ENCODE assay signal across 8 cellular contexts in genomic region chr6:30618270-30618787, GRCh38. TPM values are rescaled to one million over a fixed set of nuclear protein-coding genes. Genes with fewer than 3 reads are reported as not detected.
DNase-seq lines count a peak whose midpoint lies in the region; ATAC-seq and TF ChIP-seq lines count a peak whose summit lies in the region.

No MANE protein-coding gene starts in this region.

- CTCF ChIA-PET in PC-9 (lab: Charles Lee) = interaction anchor here (0.6 to 1.2 kb wide), 2 partner anchors 19 to 113 kb away, joined by 3 to 4 read pairs; no protein-coding TSS in a partner anchor

- peaks cover 49% of the 10 kb centered on the region for H3K79me2 ChIP-seq in PC-9 (ENCODE audit: low read depth)

- ATAC-seq in HG03135 (IDR thresholded peaks at IDR 0.05; ENCODE audit: unreplicated experiment) (no peak), HG02678 (IDR thresholded peaks at IDR 0.05; ENCODE audit: unreplicated experiment) (no peak)

- no peak for DNase-seq in GM12864 (ENCODE audit: low read depth)
- no peak for DNase-seq in PC-9
- peak; percentile 39 for DNase-seq in pons (ENCODE audit: low spot score)
- DNase-seq in occipital lobe (lab: John Stamatoyannopoulos, UW) = no peak
- no peak for DNase-seq in iPS-NIHi7 (ENCODE audit: extremely low spot score)

- H3K4me3 ChIP-seq in GM12864 (ENCODE audit: low read depth, low read length) (peak overlapping the region; percentile 78), PC-9 (peak overlapping the region; percentile 68), esophagus (ENCODE audit: low read depth in 1 of 2, low read length in 2 of 2) (peak overlapping the region; percentile 49 to 74)

- H3K27ac ChIP-seq in PC-9 = peak overlapping the region; percentile 86
- peak overlapping the region; percentile 86 to 96 for H3K27ac ChIP-seq in esophagus (ENCODE audit: low read depth in 2 of 2, low read length in 1 of 2)

- H3F3A ChIP-seq in PC-9 (ENCODE audit: insufficient read depth, low read depth) = peaks cover 70% of the 10 kb centered on the region

- H4K20me1 ChIP-seq in PC-9 (ENCODE audit: insufficient read depth) = peaks cover 6% of the 10 kb centered on the region; the same call in 1 of the 2 replicates

- no peaks in the 10 kb centered on the region for H3K9me3 ChIP-seq in PC-9 (ENCODE audit: insufficient read depth, low read depth)
- no peaks in the 10 kb centered on the region for H3K9me3 ChIP-seq in esophagus (ENCODE audit: control insufficient read depth in 2 of 2, insufficient read depth in 1 of 2, low read depth in 1 of 2, low read length in 1 of 2)

- no peaks in the 10 kb centered on the region for H3K9me2 ChIP-seq in PC-9 (ENCODE audit: insufficient read depth)

- intact Hi-C loops in PC-9 (cut with micrococcal nuclease; ENCODE audit: unreplicated experiment) = no loop called here

- peaks cover 29% of the 10 kb centered on the region for H3K36me3 ChIP-seq in PC-9 (ENCODE audit: low read depth)
- peaks cover 3 to 12% of the 10 kb centered on the region in 2 donors for H3K36me3 ChIP-seq in esophagus (ENCODE audit: control insufficient read depth in 2 of 2, insufficient read depth in 2 of 2, low read length in 1 of 2)

- 4 to 9% methylated on average over 8 of the region's 8 CpGs for WGBS in esophagus, 2 donors

- POLR2A ChIA-PET in PC-9 (lab: Charles Lee; ENCODE audit: unreplicated experiment) = interaction anchor here (0.5 to 0.7 kb wide), 5 partner anchors 26 to 1635 kb away, joined by 3 to 7 read pairs (median 5); no protein-coding TSS in a partner anchor

- TF ChIP-seq CTCF in GM12864 (IDR thresholded peaks at IDR 0.05; ENCODE audit: low read depth, low read length, missing control alignments) = no peak
- TF ChIP-seq CTCF in PC-9 (conservative IDR thresholded peaks at IDR 0.05) = no peak

- H3K4me1 ChIP-seq in PC-9 (replicated peaks; ENCODE audit: insufficient read depth) (peaks cover 23% of the 10 kb centered on the region), esophagus (ENCODE audit: control insufficient read depth in 2 of 2, insufficient read depth in 2 of 2, low read length in 1 of 2) (no peaks in the 10 kb centered on the region)

- peak overlapping the region; percentile 85 for H2AFZ ChIP-seq in PC-9

- H3K4me2 ChIP-seq in PC-9 = peak overlapping the region; percentile 85

- BruUV-seq in PC-9 (replicated peaks; lab: Mats Ljungman, UMichigan) = no TSS peak

- H3K27me3 ChIP-seq in PC-9 (ENCODE audit: insufficient read depth, low read depth) = no peaks in the 10 kb centered on the region
- no peaks in the 10 kb centered on the region for H3K27me3 ChIP-seq in esophagus (ENCODE audit: control insufficient read depth in 1 of 2, insufficient read depth in 2 of 2, low read length in 2 of 2)

RNA-seq across cellular contexts. Expression of gene MRPS18B, which starts 0.7 kb away (rescaled TPM):
- total RNA-seq in PC-9 (2021) = 65.2 and 86.8 TPM in 2 replicates
- polyA plus RNA-seq in esophagus = 10 to 100 TPM; 20.1 to 50.7 TPM
- 39.9 TPM for total RNA-seq in occipital lobe

RNA-seq across cellular contexts. Expression of gene PPP1R10, which starts 1.3 kb away (rescaled TPM):
- 47.6 and 69.5 TPM in 2 replicates for total RNA-seq in PC-9 (2021)
- polyA plus RNA-seq in esophagus = 10 to 100 TPM; 13.5 to 23.5 TPM
- total RNA-seq in occipital lobe = 55.7 TPM

RNA-seq across cellular contexts. Expression of gene ATAT1, which starts 8.3 kb away (rescaled TPM):
- 15.1 and 29.4 TPM in 2 replicates for total RNA-seq in PC-9 (2021)
- 1 to 10 TPM; 5.0 to 6.8 TPM for polyA plus RNA-seq in esophagus
- 38.4 TPM for total RNA-seq in occipital lobe

RNA-seq across cellular contexts. Expression of gene C6orf136, which starts 28.6 kb away (rescaled TPM):
- total RNA-seq in PC-9 (2021) = 21.2 and 33.3 TPM in 2 replicates
- polyA plus RNA-seq in esophagus = 10 to 100 TPM; 15.3 to 24.3 TPM
- 18.4 TPM for total RNA-seq in occipital lobe

RNA-seq across cellular contexts. Expression of gene ABCF1, which starts 47.1 kb away (rescaled TPM):
- total RNA-seq in PC-9 (2021) = 64.0 and 73.7 TPM in 2 replicates
- polyA plus RNA-seq in esophagus = 10 to 100 TPM; 17.7 to 23.8 TPM
- total RNA-seq in occipital lobe = 17.5 TPM
